In genomic region chr1:1232801-1233566, GRCh38 we compare ENCODE assay signal across 8 cellular contexts. TPM values are rescaled to one million over a fixed set of nuclear protein-coding genes. Genes with fewer than 3 reads are reported as not detected.
A peak's percentile ranks its signal among the peaks of the same experiment; 100 is the strongest.
DNase-seq lines count a peak whose midpoint lies in the region; ATAC-seq, FAIRE-seq and TF ChIP-seq lines count a peak whose summit lies in the region.

No MANE protein-coding gene starts in this region.

- H3K9me3 ChIP-seq in esophagus squamous epithelium = no peaks in the 10 kb centered on the region

- H3K4me3 ChIP-seq in esophagus squamous epithelium (peak overlapping the region in 3 of 4 donors; percentile 36 to 100 (median 93)), skeletal muscle cell (ENCODE audit: low read depth, low read length) (peak overlapping the region; percentile 1)

- H3K27me3 ChIP-seq in esophagus squamous epithelium = peaks cover 0 to 16% (median 2%) of the 10 kb centered on the region in 4 donors

- TF ChIP-seq POLR2A in GM12891 (IDR thresholded peaks at IDR 0.05; ENCODE audit: low read depth, low read length) = no peak
- TF ChIP-seq POLR2A in esophagus squamous epithelium (IDR thresholded peaks at IDR 0.05) = no peak

- H3K27ac ChIP-seq in RWPE1 (peak overlapping the region; percentile 81), esophagus squamous epithelium (peak overlapping the region in 1 of 4 donors; percentile 68)

- H3K4me1 ChIP-seq in esophagus squamous epithelium = peaks cover 25 to 66% (median 35%) of the 10 kb centered on the region in 3 donors

- DNase-seq in GM12891 (ENCODE audit: insufficient read length, low spot score) (no peak), RWPE1 (ENCODE audit: low spot score) (no peak), esophagus squamous epithelium (lab: John Stamatoyannopoulos, UW) (no peak), skeletal muscle cell (ENCODE audit: low read depth) (no peak), superior temporal gyrus (ENCODE audit: extremely low spot score) (no peak), C1 segment of cervical spinal cord (lab: John Stamatoyannopoulos, UW) (no peak)

- POLR2A ChIA-PET in RWPE1 (lab: Yijun Ruan, JAX; ENCODE audit: low non-redundant PET) = no interaction called here

- no peak for ATAC-seq in GM21528 (IDR thresholded peaks at IDR 0.05; ENCODE audit: low FRiP score, unreplicated experiment)
- ATAC-seq in GM21367 (IDR thresholded peaks at IDR 0.05; ENCODE audit: unreplicated experiment) = no peak

- WGBS in esophagus squamous epithelium, 2 donors = 96 to 98% methylated on average over 12 to 37 of the region's 97 CpGs

- FAIRE-seq in GM12891 (lab: Jason Lieb, UNC) = peak; percentile 26

- CTCF ChIA-PET in RWPE1 (lab: Yijun Ruan, JAX) = no interaction called here

- H3K36me3 ChIP-seq in esophagus squamous epithelium = peaks cover 8 to 33% (median 9%) of the 10 kb centered on the region in 3 donors

- TF ChIP-seq CTCF in RWPE1 (conservative IDR thresholded peaks at IDR 0.05; ENCODE audit: low read depth) (no peak), esophagus squamous epithelium (IDR thresholded peaks at IDR 0.05) (no peak)

- intact Hi-C loops in esophagus squamous epithelium (cut with DNase I) = no loop called here

TF ChIP-seq in GM12891, 5 proteins besides CTCF, POLR2A, EP300 and RAD21:
- TF ChIP-seq POU2F2 (IDR thresholded peaks at IDR 0.05; ENCODE audit: low read depth, low read length) = no peak

RNA-seq across cellular contexts. Expression of gene B3GALT6, which starts 0.9 kb away (rescaled TPM):
- polyA plus RNA-seq in GM12891 (2012; ENCODE audit: low read depth, missing spikeins) = 5.0 TPM
- 10 to 100 TPM; 13.5 to 17.5 (median 15.6) TPM for total RNA-seq in esophagus squamous epithelium

RNA-seq across cellular contexts. Expression of gene SDF4, which starts 1.2 kb away (rescaled TPM):
- 46.8 TPM for polyA plus RNA-seq in GM12891 (2012; ENCODE audit: low read depth, missing spikeins)
- 10 to 100 TPM; 65.0 to 75.4 (median 67.6) TPM for total RNA-seq in esophagus squamous epithelium

RNA-seq across cellular contexts. Expression of gene C1QTNF12, which starts 13.5 kb away (rescaled TPM):
- 0.81 TPM for polyA plus RNA-seq in GM12891 (2012; ENCODE audit: low read depth, missing spikeins)
- total RNA-seq in esophagus squamous epithelium = 1 to 10 TPM in 2 of 4 donors, under 1 TPM in 1, not detected in 1; 0.79 to 3.0 (median 1.7) TPM

RNA-seq across cellular contexts. Expression of gene TNFRSF4, which starts 19.0 kb away (rescaled TPM):
- polyA plus RNA-seq in GM12891 (2012; ENCODE audit: low read depth, missing spikeins) = 13.1 TPM
- total RNA-seq in esophagus squamous epithelium = 1 to 10 TPM in 1 of 4 donors, under 1 TPM in 2, not detected in 1; 0.40 to 1.3 (median 0.57) TPM

RNA-seq across cellular contexts. Expression of gene TNFRSF18, which starts 26.6 kb away (rescaled TPM):
- 13.1 TPM for polyA plus RNA-seq in GM12891 (2012; ENCODE audit: low read depth, missing spikeins)
- total RNA-seq in esophagus squamous epithelium = 10 to 100 TPM in 1 of 4 donors, 1 to 10 TPM in 3; 2.0 to 21.0 (median 2.8) TPM
